In genomic region chr19:6417713-6418561, GRCh38 we compare ENCODE assay signal across 9 cellular contexts. TPM values are rescaled to one million over a fixed set of nuclear protein-coding genes. Genes with fewer than 3 reads are reported as not detected.
DNase-seq lines count a peak whose midpoint lies in the region; ATAC-seq and TF ChIP-seq lines count a peak whose summit lies in the region.
"Had no signal": no experiment of that assay in that cellular context is flagged by ENCODE, and none has a peak within 500 bp of the region (broad histone marks: within the 10 kb centered on the region; RNA-seq: fewer than 3 reads in every experiment).

No MANE protein-coding gene starts in this region.

- H3K9ac ChIP-seq in fibroblast of lung (ENCODE audit: insufficient read depth, low read length), result no peak overlapping the region
- H3K9ac ChIP-seq in neural progenitor cell, result no peak overlapping the region

- no peak overlapping the region for H3K27ac Mint-ChIP-seq in Calu3 (ENCODE audit: unreplicated experiment)
- H3K27ac Mint-ChIP-seq in neural progenitor cell, result no peak overlapping the region
- no peak overlapping the region for H3K27ac Mint-ChIP-seq in mesothelial cell of epicardium
- no peak overlapping the region for H3K27ac Mint-ChIP-seq in activated naive CD8-positive, alpha-beta T cell treated with anti-CD3 and anti-CD28 coated beads, Interleukin-2, amount 50 U/mL, for 24 hours

- ATAC-seq in RWPE2 (ENCODE audit: low read depth) (no peak), GM21528 (IDR thresholded peaks at IDR 0.05; ENCODE audit: low FRiP score, unreplicated experiment) (no peak)
- no peak for ATAC-seq in activated naive CD8-positive, alpha-beta T cell treated with anti-CD3 and anti-CD28 coated beads, Interleukin-2, amount 50 U/mL, for 24 hours

- H3K4me2 ChIP-seq in fibroblast of lung (ENCODE audit: extremely low read depth, insufficient read depth, low read length) (no peak overlapping the region), neural progenitor cell (no peak overlapping the region)

- no peak overlapping the region for H3K27ac ChIP-seq in RWPE2 (ENCODE audit: poor library complexity, severe bottlenecking)
- H3K27ac ChIP-seq in fibroblast of lung (ENCODE audit: insufficient read depth, low read length), result no peak overlapping the region
- no peak overlapping the region for H3K27ac ChIP-seq in neural progenitor cell

- BruUV-seq in Calu3 (replicated peaks; lab: Mats Ljungman, UMichigan), result no TSS peak

- DNase-seq in Calu3 (peak; percentile 14), RWPE2 (ENCODE audit: low spot score) (no peak), fibroblast of lung (ENCODE audit: low read depth in 2 of 2) (peak; percentile 13 to 29), neural progenitor cell (ENCODE audit: low spot score) (peak; percentile 66), mesothelial cell of epicardium (ENCODE audit: low spot score in 2 of 2, unreplicated experiment in 2 of 2) (no peak), MV-4-11 (lab: John Stamatoyannopoulos, UW) (no peak)
- no peak for DNase-seq in activated naive CD8-positive, alpha-beta T cell treated with anti-CD3 and anti-CD28 coated beads, Interleukin-2, amount 50 U/mL, for 24 hours
- DNase-seq: NCI-H345 had no signal

- H3K4me3 ChIP-seq in RWPE2 (ENCODE audit: severe bottlenecking) (no peak overlapping the region), fibroblast of lung (replicated peaks in 1 of 4; ENCODE audit: control extremely low read depth in 1 of 4, insufficient read depth in 1 of 4, low read depth in 3 of 4, low read length in 4 of 4) (no peak overlapping the region), neural progenitor cell (no peak overlapping the region)

- H3K4me1 ChIP-seq in RWPE2 (ENCODE audit: insufficient read depth, poor library complexity, severe bottlenecking), result no peaks in the 10 kb centered on the region
- peaks cover 4% of the 10 kb centered on the region for H3K4me1 ChIP-seq in fibroblast of lung (ENCODE audit: control insufficient read depth, extremely low read depth, insufficient read depth, low read length)
- peaks cover 8% of the 10 kb centered on the region for H3K4me1 ChIP-seq in neural progenitor cell

- H3F3A ChIP-seq in neural progenitor cell (ENCODE audit: low read depth), result peaks cover 36% of the 10 kb centered on the region

- no peak overlapping the region for H2AFZ ChIP-seq in fibroblast of lung (ENCODE audit: low read length)
- H2AFZ ChIP-seq in neural progenitor cell (replicated peaks), result no peak overlapping the region

- TF ChIP-seq CTCF in Calu3 (IDR thresholded peaks at IDR 0.05; ENCODE audit: unreplicated experiment) (no peak), RWPE2 (IDR thresholded peaks at IDR 0.05; ENCODE audit: poor library complexity, severe bottlenecking) (peak; percentile 21), fibroblast of lung (conservative IDR thresholded peaks at IDR 0.05 in 1 of 2, IDR thresholded peaks at IDR 0.05 in 1 of 2; ENCODE audit: low read depth in 1 of 2, low read length in 2 of 2) (peak; percentile 32 to 45), neural progenitor cell (IDR thresholded peaks at IDR 0.05) (peak; percentile 56), mesothelial cell of epicardium (IDR thresholded peaks at IDR 0.05; ENCODE audit: unreplicated experiment) (no peak)

- H3K4me3 Mint-ChIP-seq in Calu3 (ENCODE audit: low read depth, unreplicated experiment) (no peak overlapping the region), neural progenitor cell (no peak overlapping the region), mesothelial cell of epicardium (no peak overlapping the region)
- no peak overlapping the region for H3K4me3 Mint-ChIP-seq in activated naive CD8-positive, alpha-beta T cell treated with anti-CD3 and anti-CD28 coated beads, Interleukin-2, amount 50 U/mL, for 24 hours

- no peaks in the 10 kb centered on the region for H3K9me3 Mint-ChIP-seq in Calu3 (ENCODE audit: low read depth, unreplicated experiment)
- no peaks in the 10 kb centered on the region for H3K9me3 Mint-ChIP-seq in neural progenitor cell
- no peaks in the 10 kb centered on the region for H3K9me3 Mint-ChIP-seq in mesothelial cell of epicardium
- no peaks in the 10 kb centered on the region for H3K9me3 Mint-ChIP-seq in activated naive CD8-positive, alpha-beta T cell treated with anti-CD3 and anti-CD28 coated beads, Interleukin-2, amount 50 U/mL, for 24 hours

- H3K9me3 ChIP-seq in RWPE2 (ENCODE audit: severe bottlenecking), result no peaks in the 10 kb centered on the region
- H3K9me3 ChIP-seq in fibroblast of lung (ENCODE audit: control insufficient read depth, insufficient read depth, low read depth, low read length), result no peaks in the 10 kb centered on the region
- no peaks in the 10 kb centered on the region for H3K9me3 ChIP-seq in neural progenitor cell (ENCODE audit: low read depth)

- H4K20me1 ChIP-seq in fibroblast of lung (ENCODE audit: control insufficient read depth, extremely low read depth, insufficient read depth, low read length) (peaks cover 6% of the 10 kb centered on the region), neural progenitor cell (ENCODE audit: low read depth) (peaks cover 97% of the 10 kb centered on the region)

- H3K36me3 ChIP-seq in RWPE2 (ENCODE audit: low read depth) (peaks cover 83% of the 10 kb centered on the region), fibroblast of lung (ENCODE audit: control insufficient read depth, insufficient read depth, low read length) (peaks cover 52% of the 10 kb centered on the region), neural progenitor cell (no peaks in the 10 kb centered on the region)

- intact Hi-C loops in Calu3 (cut with micrococcal nuclease; ENCODE audit: unreplicated experiment), result no loop called here

- no peaks in the 10 kb centered on the region for H3K4me1 Mint-ChIP-seq in Calu3 (ENCODE audit: low read depth, unreplicated experiment)
- H3K4me1 Mint-ChIP-seq in neural progenitor cell, result peaks cover 14% of the 10 kb centered on the region
- peaks cover 21% of the 10 kb centered on the region for H3K4me1 Mint-ChIP-seq in mesothelial cell of epicardium
- H3K4me1 Mint-ChIP-seq in activated naive CD8-positive, alpha-beta T cell treated with anti-CD3 and anti-CD28 coated beads, Interleukin-2, amount 50 U/mL, for 24 hours, result peaks cover 11% of the 10 kb centered on the region

- H3K27me3 ChIP-seq in RWPE2 (ENCODE audit: insufficient read depth, poor library complexity, severe bottlenecking) (no peaks in the 10 kb centered on the region), fibroblast of lung (ENCODE audit: control insufficient read depth, insufficient read depth, low read length) (no peaks in the 10 kb centered on the region), neural progenitor cell (no peaks in the 10 kb centered on the region)

- CTCF ChIA-PET in Calu3 (lab: Charles Lee), result interaction anchor here (0.6 kb wide), 2 partner anchors 13 to 31 kb away, joined by 3 to 5 read pairs; no protein-coding TSS in a partner anchor

- H3K79me2 ChIP-seq in fibroblast of lung (ENCODE audit: control insufficient read depth, insufficient read depth, low read length) (peaks cover 43% of the 10 kb centered on the region), neural progenitor cell (ENCODE audit: low read depth) (peaks cover 61% of the 10 kb centered on the region)

- H3K27me3 Mint-ChIP-seq in Calu3 (ENCODE audit: unreplicated experiment) (no peaks in the 10 kb centered on the region), neural progenitor cell (ENCODE audit: insufficient read depth, low read depth) (peaks cover 16% of the 10 kb centered on the region), mesothelial cell of epicardium (ENCODE audit: low read depth) (no peaks in the 10 kb centered on the region)
- H3K27me3 Mint-ChIP-seq in activated naive CD8-positive, alpha-beta T cell treated with anti-CD3 and anti-CD28 coated beads, Interleukin-2, amount 50 U/mL, for 24 hours, result no peaks in the 10 kb centered on the region

- peaks cover 48% of the 10 kb centered on the region for H3K36me3 Mint-ChIP-seq in Calu3 (ENCODE audit: insufficient read depth, unreplicated experiment)
- peaks cover 23% of the 10 kb centered on the region for H3K36me3 Mint-ChIP-seq in neural progenitor cell
- peaks cover 22% of the 10 kb centered on the region for H3K36me3 Mint-ChIP-seq in mesothelial cell of epicardium
- H3K36me3 Mint-ChIP-seq in activated naive CD8-positive, alpha-beta T cell treated with anti-CD3 and anti-CD28 coated beads, Interleukin-2, amount 50 U/mL, for 24 hours (ENCODE audit: low read depth), result peaks cover 54% of the 10 kb centered on the region

RNA-seq across cellular contexts. Expression of gene KHSRP, which starts 6.7 kb away (rescaled TPM):
- 297 and 307 TPM in 2 replicates for total RNA-seq in Calu3 (2022)
- 84.7 and 93.5 TPM in 2 replicates for total RNA-seq in fibroblast of lung
- polyA plus RNA-seq in fibroblast of lung, result 66.0 and 101 TPM in 2 replicates
- 190 and 249 TPM in 2 replicates for polyA plus RNA-seq in fibroblast of lung (2012)
- 90.6 and 183 TPM in 2 replicates for polyA minus RNA-seq in fibroblast of lung (ENCODE audit: low replicate concordance)
- 136 and 283 TPM in 2 replicates for total RNA-seq in neural progenitor cell (ENCODE audit: low replicate concordance)
- total RNA-seq in mesothelial cell of epicardium, result 375 to 384 TPM (median 380 TPM) in 3 replicates

RNA-seq across cellular contexts. Expression of gene SLC25A41, which starts 15.6 kb away (rescaled TPM):
- total RNA-seq in Calu3 (2022) (1.4 and 2.9 TPM in 2 replicates), fibroblast of lung (under 0.01 and 0.26 TPM in 2 replicates), neural progenitor cell (ENCODE audit: low replicate concordance) (0.46 TPM in 1 of 2 replicates, not detected in the other), mesothelial cell of epicardium (1.2 to 1.8 TPM (median 1.6 TPM) in 3 replicates)
- polyA plus RNA-seq in fibroblast of lung, result 0.03 TPM in 1 of 2 replicates, not detected in the other
- not detected in 2 replicates for polyA plus RNA-seq in fibroblast of lung (2012)
- polyA minus RNA-seq in fibroblast of lung (ENCODE audit: low replicate concordance), result 0.26 TPM in 1 of 2 replicates, not detected in the other

RNA-seq across cellular contexts. Expression of gene GTF2F1, which starts 25.0 kb away (rescaled TPM):
- total RNA-seq in Calu3 (2022) (39.2 and 40.9 TPM in 2 replicates), fibroblast of lung (50.4 and 52.1 TPM in 2 replicates), neural progenitor cell (ENCODE audit: low replicate concordance) (36.9 and 46.9 TPM in 2 replicates), mesothelial cell of epicardium (67.4 to 73.8 TPM (median 68.3 TPM) in 3 replicates)
- 43.0 and 54.5 TPM in 2 replicates for polyA plus RNA-seq in fibroblast of lung
- polyA plus RNA-seq in fibroblast of lung (2012), result 61.7 and 65.1 TPM in 2 replicates
- 31.7 and 43.2 TPM in 2 replicates for polyA minus RNA-seq in fibroblast of lung (ENCODE audit: low replicate concordance)

RNA-seq across cellular contexts. Expression of gene SLC25A23, which starts 41.7 kb away (rescaled TPM):
- 67.6 and 78.7 TPM in 2 replicates for total RNA-seq in Calu3 (2022)
- 18.5 and 33.9 TPM in 2 replicates for total RNA-seq in fibroblast of lung
- 4.5 and 7.9 TPM in 2 replicates for polyA plus RNA-seq in fibroblast of lung
- 21.7 and 30.8 TPM in 2 replicates for polyA plus RNA-seq in fibroblast of lung (2012)
- 31.8 and 58.1 TPM in 2 replicates for polyA minus RNA-seq in fibroblast of lung (ENCODE audit: low replicate concordance)
- total RNA-seq in neural progenitor cell (ENCODE audit: low replicate concordance), result 16.0 and 57.2 TPM in 2 replicates
- total RNA-seq in mesothelial cell of epicardium, result 60.8 to 67.5 TPM (median 65.5 TPM) in 3 replicates

RNA-seq across cellular contexts. Expression of gene PSPN, which starts 42.2 kb away (rescaled TPM):
- total RNA-seq in Calu3 (2022), result 1.7 and 2.4 TPM in 2 replicates
- total RNA-seq in fibroblast of lung, result 0.99 and 1.8 TPM in 2 replicates
- 0.25 and 0.36 TPM in 2 replicates for polyA plus RNA-seq in fibroblast of lung
- polyA plus RNA-seq in fibroblast of lung (2012), result 0.72 and 0.74 TPM in 2 replicates
- 0.85 and 1.3 TPM in 2 replicates for polyA minus RNA-seq in fibroblast of lung (ENCODE audit: low replicate concordance)
- 0.92 and 2.7 TPM in 2 replicates for total RNA-seq in neural progenitor cell (ENCODE audit: low replicate concordance)
- total RNA-seq in mesothelial cell of epicardium, result 3.5 to 3.8 TPM (median 3.6 TPM) in 3 replicates

Comparison
In these comparisons a context has a peak if more than half of its experiments do, and no peak if none do; other contexts are left out.
1. DNase-seq: peak in Calu3 (single experiment), fibroblast of lung (2 of 2) and neural progenitor cell (single experiment); none in RWPE2 (single experiment), mesothelial cell of epicardium (0 of 2), MV-4-11 (single experiment) and activated naive CD8-positive, alpha-beta T cell treated with anti-CD3 and anti-CD28 coated beads, Interleukin-2, amount 50 U/mL, for 24 hours (single experiment).
2. CTCF ChIP-seq: peak in RWPE2 (single experiment), fibroblast of lung (2 of 2) and neural progenitor cell (single experiment); none in Calu3 (single experiment) and mesothelial cell of epicardium (single experiment).